8 cellular contexts compared by ENCODE assay signal in the genomic region with DNA sequence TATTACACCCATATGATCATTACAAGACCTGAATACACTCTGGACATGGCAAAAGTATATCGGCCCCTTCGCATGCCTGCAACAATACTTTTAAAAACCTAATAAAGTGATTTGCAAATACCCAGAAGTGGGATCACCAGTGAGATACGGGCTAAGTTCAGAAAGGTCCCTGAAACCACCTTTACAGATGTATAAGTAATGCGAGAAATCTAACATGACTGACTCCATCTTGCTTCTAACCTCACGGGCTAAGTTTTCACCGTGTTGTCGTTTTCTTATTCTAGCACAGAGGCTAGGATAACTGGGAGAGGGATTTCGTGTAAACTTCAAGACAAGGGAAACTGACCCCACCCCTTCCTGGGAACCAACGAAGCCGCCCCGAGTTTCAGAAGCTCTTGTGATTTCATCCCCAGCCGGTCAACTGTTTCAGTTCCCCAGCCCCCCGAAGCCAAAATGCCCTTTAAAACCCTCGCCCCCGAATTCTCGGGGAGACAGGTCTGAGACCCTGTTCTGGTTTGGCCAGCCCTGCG. TPM values are rescaled to one million over a fixed set of nuclear protein-coding genes. Genes with fewer than 3 reads are reported as not detected.
A peak's percentile ranks its signal among the peaks of the same experiment; 100 is the strongest.
DNase-seq lines count a peak whose midpoint lies in the region; ATAC-seq and TF ChIP-seq lines count a peak whose summit lies in the region.

No MANE protein-coding gene starts in this region.

- no peaks in the 10 kb centered on the region for H3K36me3 ChIP-seq in neural progenitor cell

- H4K20me1 ChIP-seq in neural progenitor cell (ENCODE audit: low read depth) = peaks cover 4% of the 10 kb centered on the region

- peak overlapping the region; percentile 85 for H3K4me2 ChIP-seq in neural progenitor cell

- H3K9me3 Mint-ChIP-seq in activated T-cell treated with anti-CD3 and anti-CD28 coated beads, Interleukin-2, amount 50 U/mL, for 4 hours = no peaks in the 10 kb centered on the region
- H3K9me3 Mint-ChIP-seq in WTC11 (peaks cover 4% of the 10 kb centered on the region), neural progenitor cell (no peaks in the 10 kb centered on the region)

- H3K4me3 ChIP-seq in foreskin fibroblast (ENCODE audit: low read depth in 1 of 2, low read length in 2 of 2) (peak overlapping the region; percentile 61 to 69), neural progenitor cell (peak overlapping the region; percentile 77)

- H3K27ac ChIP-seq in neural progenitor cell = no peak overlapping the region

- no peak overlapping the region for H3K27ac Mint-ChIP-seq in WTC11
- peak overlapping the region; percentile 40 for H3K27ac Mint-ChIP-seq in neural progenitor cell

- peak overlapping the region; percentile 92 for H2AFZ ChIP-seq in neural progenitor cell (replicated peaks)

- TF ChIP-seq CTCF in WTC11 (IDR thresholded peaks at IDR 0.05) (no peak), foreskin fibroblast (IDR thresholded peaks at IDR 0.05; ENCODE audit: low read depth, low read length) (no peak), neural progenitor cell (IDR thresholded peaks at IDR 0.05) (no peak)

- peaks cover 26% of the 10 kb centered on the region for H3K27me3 ChIP-seq in neural progenitor cell

- H3K4me3 Mint-ChIP-seq in activated T-cell treated with anti-CD3 and anti-CD28 coated beads, Interleukin-2, amount 50 U/mL, for 4 hours = peak overlapping the region; percentile 88
- H3K4me3 Mint-ChIP-seq in WTC11 (peak overlapping the region; percentile 80), neural progenitor cell (peak overlapping the region; percentile 94)

- peak in 1 of 2 donors; percentile 12 for ATAC-seq in activated T-cell treated with anti-CD3 and anti-CD28 coated beads, Interleukin-2, amount 50 U/mL, for 4 hours
- peak; percentile 11 for ATAC-seq in HG03139 (IDR thresholded peaks at IDR 0.05; ENCODE audit: unreplicated experiment)
- no peak for ATAC-seq in WTC11
- ATAC-seq in HG02763 (IDR thresholded peaks at IDR 0.05; ENCODE audit: unreplicated experiment) = no peak

- no peaks in the 10 kb centered on the region for H3K27me3 Mint-ChIP-seq in activated T-cell treated with anti-CD3 and anti-CD28 coated beads, Interleukin-2, amount 50 U/mL, for 4 hours (ENCODE audit: low read depth)
- H3K27me3 Mint-ChIP-seq in WTC11 (ENCODE audit: low read depth) (peaks cover 14% of the 10 kb centered on the region), neural progenitor cell (ENCODE audit: insufficient read depth, low read depth) (peaks cover 7% of the 10 kb centered on the region)

- H3F3A ChIP-seq in neural progenitor cell (ENCODE audit: low read depth) = peaks cover 25% of the 10 kb centered on the region

- no peaks in the 10 kb centered on the region for H3K9me3 ChIP-seq in neural progenitor cell (ENCODE audit: low read depth)

- CTCF ChIA-PET in WTC11 (lab: Charles Lee) = interaction anchor here (1.7 kb wide), 1 partner anchor 36 kb away, joined by 4 read pairs; no protein-coding TSS in a partner anchor

- no peaks in the 10 kb centered on the region for H3K79me2 ChIP-seq in neural progenitor cell (ENCODE audit: low read depth)

- H3K4me1 Mint-ChIP-seq in activated T-cell treated with anti-CD3 and anti-CD28 coated beads, Interleukin-2, amount 50 U/mL, for 4 hours (ENCODE audit: low read depth) = peaks cover 35% of the 10 kb centered on the region
- H3K4me1 Mint-ChIP-seq in WTC11 (peaks cover 44% of the 10 kb centered on the region), neural progenitor cell (peaks cover 50% of the 10 kb centered on the region)

- POLR2A ChIA-PET in WTC11 (lab: Charles Lee) = no interaction called here

- DNase-seq in activated T-cell treated with anti-CD3 and anti-CD28 coated beads, Interleukin-2, amount 50 U/mL, for 4 hours = no peak
- DNase-seq in activated T-cell treated with anti-CD3 and anti-CD28 coated beads, Interleukin-2, amount 50 U/mL, for 1 hour = no peak
- no peak for DNase-seq in WTC11 (ENCODE audit: low spot score)
- DNase-seq in foreskin fibroblast = peak; percentile 28 to 67
- DNase-seq in neural progenitor cell (ENCODE audit: low spot score) = no peak
- DNase-seq in T-helper 9 cell = no peak

- H3K4me1 ChIP-seq in neural progenitor cell = peaks cover 22% of the 10 kb centered on the region

- peak overlapping the region; percentile 46 for H3K9ac ChIP-seq in neural progenitor cell

- no peaks in the 10 kb centered on the region for H3K36me3 Mint-ChIP-seq in activated T-cell treated with anti-CD3 and anti-CD28 coated beads, Interleukin-2, amount 50 U/mL, for 4 hours (ENCODE audit: insufficient read depth)
- peaks cover 4% of the 10 kb centered on the region for H3K36me3 Mint-ChIP-seq in WTC11
- peaks cover 9% of the 10 kb centered on the region for H3K36me3 Mint-ChIP-seq in neural progenitor cell

TF ChIP-seq in WTC11, 78 proteins besides CTCF, POLR2A, EP300 and RAD21 (continues in another document):
- TF ChIP-seq NR1H2 (CRISPR knock-in tag; IDR thresholded peaks at IDR 0.05) = no peak
- TF ChIP-seq, protein P1, sequence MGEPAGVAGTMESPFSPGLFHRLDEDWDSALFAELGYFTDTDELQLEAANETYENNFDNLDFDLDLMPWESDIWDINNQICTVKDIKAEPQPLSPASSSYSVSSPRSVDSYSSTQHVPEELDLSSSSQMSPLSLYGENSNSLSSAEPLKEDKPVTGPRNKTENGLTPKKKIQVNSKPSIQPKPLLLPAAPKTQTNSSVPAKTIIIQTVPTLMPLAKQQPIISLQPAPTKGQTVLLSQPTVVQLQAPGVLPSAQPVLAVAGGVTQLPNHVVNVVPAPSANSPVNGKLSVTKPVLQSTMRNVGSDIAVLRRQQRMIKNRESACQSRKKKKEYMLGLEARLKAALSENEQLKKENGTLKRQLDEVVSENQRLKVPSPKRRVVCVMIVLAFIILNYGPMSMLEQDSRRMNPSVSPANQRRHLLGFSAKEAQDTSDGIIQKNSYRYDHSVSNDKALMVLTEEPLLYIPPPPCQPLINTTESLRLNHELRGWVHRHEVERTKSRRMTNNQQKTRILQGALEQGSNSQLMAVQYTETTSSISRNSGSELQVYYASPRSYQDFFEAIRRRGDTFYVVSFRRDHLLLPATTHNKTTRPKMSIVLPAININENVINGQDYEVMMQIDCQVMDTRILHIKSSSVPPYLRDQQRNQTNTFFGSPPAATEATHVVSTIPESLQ (CRISPR knock-in tag; IDR thresholded peaks at IDR 0.05) = no peak
- TF ChIP-seq NFE2L1 (CRISPR knock-in tag; IDR thresholded peaks at IDR 0.05) = no peak
- TF ChIP-seq CREM (CRISPR knock-in tag; IDR thresholded peaks at IDR 0.05) = no peak
- TF ChIP-seq, protein P2, sequence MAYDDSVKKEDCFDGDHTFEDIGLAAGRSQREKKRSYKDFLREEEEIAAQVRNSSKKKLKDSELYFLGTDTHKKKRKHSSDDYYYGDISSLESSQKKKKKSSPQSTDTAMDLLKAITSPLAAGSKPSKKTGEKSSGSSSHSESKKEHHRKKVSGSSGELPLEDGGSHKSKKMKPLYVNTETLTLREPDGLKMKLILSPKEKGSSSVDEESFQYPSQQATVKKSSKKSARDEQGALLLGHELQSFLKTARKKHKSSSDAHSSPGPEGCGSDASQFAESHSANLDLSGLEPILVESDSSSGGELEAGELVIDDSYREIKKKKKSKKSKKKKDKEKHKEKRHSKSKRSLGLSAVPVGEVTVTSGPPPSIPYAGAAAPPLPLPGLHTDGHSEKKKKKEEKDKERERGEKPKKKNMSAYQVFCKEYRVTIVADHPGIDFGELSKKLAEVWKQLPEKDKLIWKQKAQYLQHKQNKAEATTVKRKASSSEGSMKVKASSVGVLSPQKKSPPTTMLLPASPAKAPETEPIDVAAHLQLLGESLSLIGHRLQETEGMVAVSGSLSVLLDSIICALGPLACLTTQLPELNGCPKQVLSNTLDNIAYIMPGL (CRISPR knock-in tag; IDR thresholded peaks at IDR 0.05) = no peak
- no peak for TF ChIP-seq NFATC4 (CRISPR knock-in tag; IDR thresholded peaks at IDR 0.05)
- TF ChIP-seq, protein P3, sequence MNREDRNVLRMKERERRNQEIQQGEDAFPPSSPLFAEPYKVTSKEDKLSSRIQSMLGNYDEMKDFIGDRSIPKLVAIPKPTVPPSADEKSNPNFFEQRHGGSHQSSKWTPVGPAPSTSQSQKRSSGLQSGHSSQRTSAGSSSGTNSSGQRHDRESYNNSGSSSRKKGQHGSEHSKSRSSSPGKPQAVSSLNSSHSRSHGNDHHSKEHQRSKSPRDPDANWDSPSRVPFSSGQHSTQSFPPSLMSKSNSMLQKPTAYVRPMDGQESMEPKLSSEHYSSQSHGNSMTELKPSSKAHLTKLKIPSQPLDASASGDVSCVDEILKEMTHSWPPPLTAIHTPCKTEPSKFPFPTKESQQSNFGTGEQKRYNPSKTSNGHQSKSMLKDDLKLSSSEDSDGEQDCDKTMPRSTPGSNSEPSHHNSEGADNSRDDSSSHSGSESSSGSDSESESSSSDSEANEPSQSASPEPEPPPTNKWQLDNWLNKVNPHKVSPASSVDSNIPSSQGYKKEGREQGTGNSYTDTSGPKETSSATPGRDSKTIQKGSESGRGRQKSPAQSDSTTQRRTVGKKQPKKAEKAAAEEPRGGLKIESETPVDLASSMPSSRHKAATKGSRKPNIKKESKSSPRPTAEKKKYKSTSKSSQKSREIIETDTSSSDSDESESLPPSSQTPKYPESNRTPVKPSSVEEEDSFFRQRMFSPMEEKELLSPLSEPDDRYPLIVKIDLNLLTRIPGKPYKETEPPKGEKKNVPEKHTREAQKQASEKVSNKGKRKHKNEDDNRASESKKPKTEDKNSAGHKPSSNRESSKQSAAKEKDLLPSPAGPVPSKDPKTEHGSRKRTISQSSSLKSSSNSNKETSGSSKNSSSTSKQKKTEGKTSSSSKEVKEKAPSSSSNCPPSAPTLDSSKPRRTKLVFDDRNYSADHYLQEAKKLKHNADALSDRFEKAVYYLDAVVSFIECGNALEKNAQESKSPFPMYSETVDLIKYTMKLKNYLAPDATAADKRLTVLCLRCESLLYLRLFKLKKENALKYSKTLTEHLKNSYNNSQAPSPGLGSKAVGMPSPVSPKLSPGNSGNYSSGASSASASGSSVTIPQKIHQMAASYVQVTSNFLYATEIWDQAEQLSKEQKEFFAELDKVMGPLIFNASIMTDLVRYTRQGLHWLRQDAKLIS (CRISPR knock-in tag; IDR thresholded peaks at IDR 0.05; ENCODE audit: borderline replicate concordance) = no peak

RNA-seq across cellular contexts. Expression of a gene that starts 0.7 kb away (rescaled TPM):
- 1 to 10 TPM; 3.8 to 7.5 (median 5.4) TPM for total RNA-seq in activated T-cell treated with anti-CD3 and anti-CD28 coated beads, Interleukin-2, amount 50 U/mL, for 4 hours
- total RNA-seq in WTC11 (2021) (27.8 to 33.3 TPM (median 30.0 TPM) in 3 replicates), neural progenitor cell (ENCODE audit: low replicate concordance) (24.9 and 38.4 TPM in 2 replicates)

RNA-seq across cellular contexts. Expression of a gene that starts 29.8 kb away (rescaled TPM):
- under 1 TPM in 1 of 3 donors, not detected in 2; 0.08 TPM for total RNA-seq in activated T-cell treated with anti-CD3 and anti-CD28 coated beads, Interleukin-2, amount 50 U/mL, for 4 hours
- 0.55 to 0.76 TPM (median 0.73 TPM) in 3 replicates for total RNA-seq in WTC11 (2021)
- 0.09 and 0.28 TPM in 2 replicates for total RNA-seq in neural progenitor cell (ENCODE audit: low replicate concordance)

Comparison
In these comparisons a context has a peak if more than half of its experiments do, and no peak if none do; other contexts are left out.
1. DNase-seq: peak in foreskin fibroblast (2 of 2); none in activated T-cell treated with anti-CD3 and anti-CD28 coated beads, Interleukin-2, amount 50 U/mL, for 4 hours (single experiment), activated T-cell treated with anti-CD3 and anti-CD28 coated beads, Interleukin-2, amount 50 U/mL, for 1 hour (single experiment), WTC11 (single experiment), neural progenitor cell (single experiment) and T-helper 9 cell (single experiment).
2. Peak in every context shown above with its lines, with median percentiles within 50 percentile points of each other: H3K4me3 Mint-ChIP-seq.